1 cellular context compared by ENCODE assay signal in the genomic region with DNA sequence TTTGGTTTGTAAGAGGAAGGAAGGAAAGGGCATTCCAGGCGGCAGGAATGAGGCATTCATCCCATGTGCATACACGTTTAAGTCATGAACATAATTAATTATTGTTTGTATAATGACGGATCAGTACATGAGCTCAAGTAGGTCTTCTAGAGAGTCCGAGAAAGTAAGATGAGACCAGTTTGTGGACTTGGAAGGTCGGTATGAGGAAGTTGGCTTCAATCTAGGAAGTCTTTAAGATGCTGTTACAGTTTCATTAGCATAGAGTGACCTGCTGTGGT.
TF ChIP-seq lines count a peak whose summit lies in the region.

No MANE protein-coding gene starts in this region.

TF ChIP-seq in HCT116, 20 proteins besides CTCF, POLR2A, EP300 and RAD21 (continued from another document):
- TF ChIP-seq, protein P1, sequence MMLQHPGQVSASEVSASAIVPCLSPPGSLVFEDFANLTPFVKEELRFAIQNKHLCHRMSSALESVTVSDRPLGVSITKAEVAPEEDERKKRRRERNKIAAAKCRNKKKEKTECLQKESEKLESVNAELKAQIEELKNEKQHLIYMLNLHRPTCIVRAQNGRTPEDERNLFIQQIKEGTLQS (IDR thresholded peaks at IDR 0.05) = no peak
- TF ChIP-seq, protein P2, sequence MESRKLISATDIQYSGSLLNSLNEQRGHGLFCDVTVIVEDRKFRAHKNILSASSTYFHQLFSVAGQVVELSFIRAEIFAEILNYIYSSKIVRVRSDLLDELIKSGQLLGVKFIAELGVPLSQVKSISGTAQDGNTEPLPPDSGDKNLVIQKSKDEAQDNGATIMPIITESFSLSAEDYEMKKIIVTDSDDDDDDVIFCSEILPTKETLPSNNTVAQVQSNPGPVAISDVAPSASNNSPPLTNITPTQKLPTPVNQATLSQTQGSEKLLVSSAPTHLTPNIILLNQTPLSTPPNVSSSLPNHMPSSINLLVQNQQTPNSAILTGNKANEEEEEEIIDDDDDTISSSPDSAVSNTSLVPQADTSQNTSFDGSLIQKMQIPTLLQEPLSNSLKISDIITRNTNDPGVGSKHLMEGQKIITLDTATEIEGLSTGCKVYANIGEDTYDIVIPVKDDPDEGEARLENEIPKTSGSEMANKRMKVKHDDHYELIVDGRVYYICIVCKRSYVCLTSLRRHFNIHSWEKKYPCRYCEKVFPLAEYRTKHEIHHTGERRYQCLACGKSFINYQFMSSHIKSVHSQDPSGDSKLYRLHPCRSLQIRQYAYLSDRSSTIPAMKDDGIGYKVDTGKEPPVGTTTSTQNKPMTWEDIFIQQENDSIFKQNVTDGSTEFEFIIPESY (IDR thresholded peaks at IDR 0.05; ENCODE audit: extremely low read depth, insufficient replicate concordance, low read length) = no peak
- TF ChIP-seq JUND (IDR thresholded peaks at IDR 0.05) (no peak), ZNF274 (IDR thresholded peaks at IDR 0.05; ENCODE audit: low read depth, low read length) (no peak), EZH2 (IDR thresholded peaks at IDR 0.05) (no peak), SRF (IDR thresholded peaks at IDR 0.05; ENCODE audit: low read depth) (no peak), EGR1 (IDR thresholded peaks at IDR 0.05; ENCODE audit: low read depth) (no peak), YY1 (IDR thresholded peaks at IDR 0.05; ENCODE audit: extremely low read depth, insufficient replicate concordance, low read depth, low read length) (no peak), ZFX (IDR thresholded peaks at IDR 0.05) (no peak), EZH2phosphoT487 (IDR thresholded peaks at IDR 0.05; ENCODE audit: borderline replicate concordance) (no peak), SP1 (IDR thresholded peaks at IDR 0.05; ENCODE audit: low read depth) (no peak)
